ENCODE assay signal across 19 cellular contexts in genomic region chr18:8298186-8298585, GRCh38.
DNase-seq lines count a peak whose midpoint lies in the region; ATAC-seq, FAIRE-seq and TF ChIP-seq lines count a peak whose summit lies in the region.
"Had no signal": no experiment of that assay in that cellular context is flagged by ENCODE, and none has a peak within 500 bp of the region (broad histone marks: within the 10 kb centered on the region; RNA-seq: fewer than 3 reads in every experiment).

No MANE protein-coding gene starts in this region.

- H3K4me3 Mint-ChIP-seq in astrocyte (ENCODE audit: unreplicated experiment) = no peak overlapping the region
- H3K4me3 Mint-ChIP-seq: CD4-positive, CD25-positive, alpha-beta regulatory T cell had no signal

- H2BK15ac ChIP-seq in IMR-90 (ENCODE audit: low read depth, low read length) = no peak overlapping the region

- H3K36me3 ChIP-seq in IMR-90 (ENCODE audit: control insufficient read depth, insufficient read depth, low read length) (peaks cover 6% of the 10 kb centered on the region), astrocyte (ENCODE audit: insufficient read depth, low read length) (no peaks in the 10 kb centered on the region), adrenal gland (replicated peaks in 1 of 2) (peaks cover 0 to 7% of the 10 kb centered on the region in 2 donors)
- H3K36me3 ChIP-seq: BLaER1 treated with 17β-estradiol and CSF1 and Interleukin-3, amounts not matched to agents 10 nM and 100 nM; HAP-1 had no signal

- TF ChIP-seq POLR2A in IMR-90 (IDR thresholded peaks at IDR 0.05; ENCODE audit: low read depth, low read length) (no peak), adrenal gland (IDR thresholded peaks at IDR 0.05) (no peak)

- H3K27me3 ChIP-seq in IMR-90 (ENCODE audit: control insufficient read depth, insufficient read depth, low read length) = no peaks in the 10 kb centered on the region
- no peaks in the 10 kb centered on the region for H3K27me3 ChIP-seq in astrocyte (ENCODE audit: insufficient read depth, low read length)
- H3K27me3 ChIP-seq in adrenal gland = no peaks in the 10 kb centered on the region
- H3K27me3 ChIP-seq: BLaER1 treated with 17β-estradiol and CSF1 and Interleukin-3, amounts not matched to agents 10 nM and 100 nM had no signal

- H3K27ac Mint-ChIP-seq in astrocyte (ENCODE audit: unreplicated experiment) = peak overlapping the region; percentile 16
- H3K27ac Mint-ChIP-seq: CD4-positive, CD25-positive, alpha-beta regulatory T cell had no signal

- TF ChIP-seq RAD21 in IMR-90 (IDR thresholded peaks at IDR 0.05; ENCODE audit: low read length) = no peak

- H3K79me2 ChIP-seq in astrocyte (ENCODE audit: insufficient read depth, low read length) = no peaks in the 10 kb centered on the region

- no peak overlapping the region for H3K23ac ChIP-seq in IMR-90 (ENCODE audit: low read depth, low read length)

- intact Hi-C loops in IMR-90 (cut with micrococcal nuclease) (no loop called here), left ventricle myocardium superior (cut with micrococcal nuclease) (no loop called here), adrenal gland (cut with DNase I) (no loop called here)

- FAIRE-seq in astrocyte (lab: Jason Lieb, UNC) = no peak
- FAIRE-seq: G401.6, GM12891, GM19239, H1, HepG2, HTR-8/SVneo had no signal

- H3K4me1 ChIP-seq in IMR-90 (ENCODE audit: control insufficient read depth, insufficient read depth, low read length) (peaks cover 4% of the 10 kb centered on the region), astrocyte (ENCODE audit: insufficient read depth, low read length) (peaks cover 4% of the 10 kb centered on the region), adrenal gland (replicated peaks in 1 of 2) (no peaks in the 10 kb centered on the region)
- H3K4me1 ChIP-seq: BLaER1 treated with 17β-estradiol and CSF1 and Interleukin-3, amounts not matched to agents 10 nM and 100 nM; HAP-1 had no signal

- DNase-seq in AG04449 (ENCODE audit: low read depth, low spot score) = peak; percentile 52
- peak; percentile 74 for DNase-seq in IMR-90
- DNase-seq in astrocyte (ENCODE audit: low read depth) = no peak
- DNase-seq in iris pigment epithelial cell (ENCODE audit: low read depth) = peak; percentile 44
- no peak for DNase-seq in left ventricle myocardium superior
- DNase-seq in SHP77 treated with DMSO at 0.1 percent for 48 hours (lab: John Stamatoyannopoulos, UW) = no peak
- no peak for DNase-seq in adrenal gland
- no peak for DNase-seq in NCI-H2171 treated with DMSO at 0.1 percent for 48 hours (lab: John Stamatoyannopoulos, UW)
- DNase-seq: CD4-positive, CD25-positive, alpha-beta regulatory T cell; DMS53 had no signal

- no peaks in the 10 kb centered on the region for H3K9me3 Mint-ChIP-seq in astrocyte (ENCODE audit: unreplicated experiment)

- H2AK9ac ChIP-seq in IMR-90 (replicated peaks; ENCODE audit: low read depth, low read length, poor library complexity) = no peak overlapping the region

- CTCF ChIA-PET in AG04449 (lab: Yijun Ruan, JAX) = no interaction called here
- CTCF ChIA-PET in IMR-90 (lab: Yijun Ruan, JAX) = interaction anchor here (0.9 kb wide), 1 partner anchor 10 kb away, joined by 3 read pairs; no protein-coding TSS in a partner anchor

- H4K20me1 ChIP-seq in IMR-90 (ENCODE audit: insufficient read depth, low read length) (no peaks in the 10 kb centered on the region), astrocyte (ENCODE audit: insufficient read depth, low read length) (no peaks in the 10 kb centered on the region)
- H4K20me1 ChIP-seq: BLaER1 treated with 17β-estradiol and CSF1 and Interleukin-3, amounts not matched to agents 10 nM and 100 nM had no signal

- H3K27me3 Mint-ChIP-seq in astrocyte (ENCODE audit: low read depth, unreplicated experiment) = no peaks in the 10 kb centered on the region
- H3K27me3 Mint-ChIP-seq: CD4-positive, CD25-positive, alpha-beta regulatory T cell had no signal

- ATAC-seq in IMR-90 (ENCODE audit: low read depth) = peak; percentile 46; the same call in 1 of the 2 replicates
- no peak for ATAC-seq in left ventricle myocardium superior
- ATAC-seq: HepG2 had no signal

- H3K9me3 ChIP-seq in IMR-90 (ENCODE audit: control insufficient read depth, insufficient read depth, low read length) = no peaks in the 10 kb centered on the region
- H3K9me3 ChIP-seq in astrocyte (ENCODE audit: insufficient read depth, low read depth, low read length) = peaks cover 2% of the 10 kb centered on the region
- no peaks in the 10 kb centered on the region for H3K9me3 ChIP-seq in adrenal gland (replicated peaks in 1 of 3)
- H3K9me3 ChIP-seq: BLaER1 treated with 17β-estradiol and CSF1 and Interleukin-3, amounts not matched to agents 10 nM and 100 nM; HAP-1 had no signal

- no peak overlapping the region for H3K4me2 ChIP-seq in IMR-90 (ENCODE audit: low read depth, low read length)
- H3K4me2 ChIP-seq in astrocyte (ENCODE audit: low read length) = no peak overlapping the region
- H3K4me2 ChIP-seq: BLaER1 treated with 17β-estradiol and CSF1 and Interleukin-3, amounts not matched to agents 10 nM and 100 nM had no signal

- H3K9me1 ChIP-seq in IMR-90 (ENCODE audit: insufficient read depth, low read length) = peaks cover 6% of the 10 kb centered on the region; the same call in 1 of the 2 replicates

- no peak overlapping the region for H3K27ac ChIP-seq in IMR-90 (ENCODE audit: insufficient read depth, low read length)
- no peak overlapping the region for H3K27ac ChIP-seq in astrocyte (ENCODE audit: low read depth, low read length)
- no peak overlapping the region for H3K27ac ChIP-seq in adrenal gland
- H3K27ac ChIP-seq: 22Rv1; BLaER1 treated with 17β-estradiol and CSF1 and Interleukin-3, amounts not matched to agents 10 nM and 100 nM had no signal

- no peak overlapping the region for H3K56ac ChIP-seq in IMR-90 (ENCODE audit: extremely low read depth, insufficient read depth, low read length)

- H4K8ac ChIP-seq in IMR-90 (ENCODE audit: low read depth in 2 of 2, low read length in 2 of 2) = no peak overlapping the region

- no TSS peak for BruUV-seq in IMR-90 (replicated peaks; lab: Mats Ljungman, UMichigan)

- H3K4me3 ChIP-seq in AG04449 (ENCODE audit: low read depth, low read length) (no peak overlapping the region), IMR-90 (ENCODE audit: insufficient read depth, low read depth, low read length) (no peak overlapping the region), astrocyte (ENCODE audit: insufficient read depth, low read depth, low read length) (no peak overlapping the region), adrenal gland (no peak overlapping the region)
- H3K4me3 ChIP-seq: BLaER1 treated with 17β-estradiol and CSF1 and Interleukin-3, amounts not matched to agents 10 nM and 100 nM; HAP-1 had no signal

- H3K14ac ChIP-seq in IMR-90 (replicated peaks; ENCODE audit: low read depth, low read length) = no peak overlapping the region

- no peak overlapping the region for H3K4ac ChIP-seq in IMR-90 (ENCODE audit: low read depth, low read length)

- H3K36me3 Mint-ChIP-seq in astrocyte (ENCODE audit: low read depth, unreplicated experiment) = peaks cover 9% of the 10 kb centered on the region
- H3K36me3 Mint-ChIP-seq: CD4-positive, CD25-positive, alpha-beta regulatory T cell had no signal

- H2BK120ac ChIP-seq in IMR-90 (ENCODE audit: low read depth, low read length) = no peak overlapping the region

- TF ChIP-seq CTCF in AG04449 (IDR thresholded peaks at IDR 0.05; ENCODE audit: insufficient read depth, low read length, missing control alignments) (no peak), IMR-90 (conservative IDR thresholded peaks at IDR 0.05; ENCODE audit: low read depth, low read length) (no peak), astrocyte (IDR thresholded peaks at IDR 0.05; ENCODE audit: insufficient read depth, low read depth, low read length) (no peak), adrenal gland (IDR thresholded peaks at IDR 0.05) (no peak)

- H3K4me1 Mint-ChIP-seq in astrocyte (ENCODE audit: low read depth, unreplicated experiment) = peaks cover 5% of the 10 kb centered on the region
- H3K4me1 Mint-ChIP-seq: CD4-positive, CD25-positive, alpha-beta regulatory T cell had no signal

- no CpG with 5 or more reads among the region's 2 CpGs for WGBS in IMR-90 (ENCODE audit: extremely low coverage in 2 of 2, insufficient read length in 1 of 2), 2 experiments
- 89 to 100% (median 98%) methylated on average over 2 of the region's 2 CpGs for WGBS in adrenal gland, 4 donors

- H2BK20ac ChIP-seq in IMR-90 (ENCODE audit: low read depth, low read length) = no peak overlapping the region

- in situ Hi-C loops in IMR-90 (cut with MboI; ENCODE audit: low sequenced_read_pairs) = no loop called here

- dilution Hi-C loops in IMR-90 (cut with HindIII; ENCODE audit: low sequenced_read_pairs, unreplicated experiment) = no loop called here

- H4K5ac ChIP-seq in IMR-90 (ENCODE audit: low read depth, low read length) = no peak overlapping the region

- H3K79me1 ChIP-seq in IMR-90 (ENCODE audit: low read depth in 1 of 2, low read length in 2 of 2) = no peaks in the 10 kb centered on the region

- no peak overlapping the region for H2BK5ac ChIP-seq in IMR-90 (ENCODE audit: low read depth, low read length, poor library complexity, severe bottlenecking)

- H3K9ac ChIP-seq in IMR-90 (ENCODE audit: low read depth, low read length) (no peak overlapping the region), astrocyte (ENCODE audit: low read length) (no peak overlapping the region)
- H3K9ac ChIP-seq: BLaER1 treated with 17β-estradiol and CSF1 and Interleukin-3, amounts not matched to agents 10 nM and 100 nM had no signal

- H4K91ac ChIP-seq in IMR-90 (ENCODE audit: insufficient read depth, low read depth, low read length) = no peak overlapping the region

- H2AFZ ChIP-seq in IMR-90 (replicated peaks; ENCODE audit: low read length, poor library complexity) (no peak overlapping the region), astrocyte (ENCODE audit: low read depth, low read length) (no peak overlapping the region)

- POLR2A ChIA-PET in AG04449 (lab: Yijun Ruan, JAX) (no interaction called here), IMR-90 (lab: Charles Lee; ENCODE audit: unreplicated experiment) (interaction anchor here (0.6 kb wide), 1 partner anchor 191 kb away, joined by 3 read pairs; no protein-coding TSS in a partner anchor)

- H3K18ac ChIP-seq in IMR-90 (ENCODE audit: low read depth, low read length) = no peak overlapping the region

- no peak overlapping the region for H2AK5ac ChIP-seq in IMR-90 (ENCODE audit: low read depth, low read length)

TF ChIP-seq in IMR-90, 13 proteins besides CTCF, POLR2A, EP300 and RAD21:
- no peak for TF ChIP-seq CHD1 (IDR thresholded peaks at IDR 0.05; ENCODE audit: low read depth, low read length)
- TF ChIP-seq CEBPB (IDR thresholded peaks at IDR 0.05; ENCODE audit: low read depth, low read length) = no peak
- TF ChIP-seq RCOR1 (IDR thresholded peaks at IDR 0.05; ENCODE audit: insufficient replicate concordance, low read length) = no peak

Comparison
In these comparisons a context has a peak if more than half of its experiments do, and no peak if none do; other contexts are left out.
1. DNase-seq: peak in AG04449 (single experiment), IMR-90 (single experiment) and iris pigment epithelial cell (single experiment); none in astrocyte (single experiment), left ventricle myocardium superior (single experiment), SHP77 treated with DMSO at 0.1 percent for 48 hours (single experiment), adrenal gland (0 of 7) and NCI-H2171 treated with DMSO at 0.1 percent for 48 hours (single experiment).